Comparison of ENCODE assay signal across 21 cellular contexts in the genomic region with DNA sequence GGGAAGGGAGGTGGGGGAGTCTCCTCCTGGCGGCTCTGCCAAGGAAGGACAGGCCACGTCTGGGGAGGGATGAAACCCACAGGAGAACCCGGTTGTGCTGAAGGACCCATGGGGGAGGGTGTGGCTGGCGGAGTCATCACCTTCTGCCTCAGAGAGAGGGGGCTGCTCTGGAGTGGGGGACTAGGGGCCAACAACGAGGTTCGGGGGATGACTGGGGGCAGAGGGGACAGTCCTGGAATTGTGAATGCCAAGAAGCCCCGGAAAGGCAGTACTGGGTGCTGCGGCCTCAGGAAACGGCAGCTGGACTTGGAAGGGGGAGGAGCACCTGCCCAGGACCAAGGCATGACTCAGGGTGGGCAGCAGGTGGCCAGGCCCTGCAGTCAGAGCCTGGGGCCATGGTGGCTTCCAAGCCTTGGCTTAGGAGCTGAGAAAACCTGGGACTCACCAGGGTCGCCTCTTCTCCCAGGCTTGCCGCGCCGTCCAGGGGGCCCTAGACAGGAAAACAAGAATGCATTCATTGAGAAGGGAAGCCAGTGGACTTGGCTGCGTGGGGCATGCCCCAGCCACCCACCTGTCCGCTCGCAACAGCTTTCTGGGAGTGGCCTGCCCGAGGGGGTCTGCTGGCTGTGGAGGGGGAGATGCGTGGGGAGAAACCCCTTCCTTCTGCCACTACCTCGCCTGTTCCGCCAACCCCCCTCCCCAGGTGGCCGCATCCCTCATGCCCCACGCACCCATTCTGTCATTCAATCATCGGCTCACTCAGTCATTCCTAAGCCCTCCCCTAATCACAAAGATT.
DNase-seq lines count a peak whose midpoint lies in the region; ATAC-seq and TF ChIP-seq lines count a peak whose summit lies in the region.
"Had no signal": no experiment of that assay in that cellular context is flagged by ENCODE, and none has a peak within 500 bp of the region (broad histone marks: within the 10 kb centered on the region; RNA-seq: fewer than 3 reads in every experiment).

No MANE protein-coding gene starts in this region.

- H3K27me3 ChIP-seq in left lung: peaks cover 0 to 5% of the 10 kb centered on the region in 2 donors
- H3K27me3 ChIP-seq: thyroid gland had no signal

- no peak overlapping the region for H3K27ac ChIP-seq in left lung

- no peak overlapping the region for H3K4me3 ChIP-seq in left lung
- H3K4me3 ChIP-seq: thyroid gland had no signal

- no peak for ATAC-seq in natural killer cell treated with Interleukin-12 subunit alpha and Interleukin-12 subunit beta and Interleukin-15 and Interleukin-18, amount 100 ng/mL, for 72 hours
- ATAC-seq in natural killer cell (no peak), left lung (no peak), GM19452 (IDR thresholded peaks at IDR 0.05; ENCODE audit: unreplicated experiment) (no peak)
- ATAC-seq: activated naive CD8-positive, alpha-beta T cell treated with anti-CD3 and anti-CD28 coated beads, Interleukin-2, amount 50 U/mL, for 24 hours; stimulated activated naive CD8-positive, alpha-beta T cell treated with anti-CD3 and anti-CD28 coated beads, Interleukin-15, amount 100 ng/mL, for 72 hours had no signal

- no peaks in the 10 kb centered on the region for H3K36me3 ChIP-seq in left lung
- H3K36me3 ChIP-seq: thyroid gland had no signal

- intact Hi-C loops in natural killer cell (cut with micrococcal nuclease) (no loop called here), left lung (cut with DNase I) (no loop called here), posterior vena cava (cut with DNase I) (no loop called here)

- peaks cover under 1 to 8% of the 10 kb centered on the region in 2 donors for H3K27me3 Mint-ChIP-seq in natural killer cell treated with Interleukin-12 subunit alpha and Interleukin-12 subunit beta and Interleukin-15 and Interleukin-18, amount 100 ng/mL, for 72 hours
- H3K27me3 Mint-ChIP-seq in natural killer cell (ENCODE audit: low read depth in 2 of 2): peaks cover 10 to 13% of the 10 kb centered on the region in 2 donors

- POLR2A ChIA-PET in GM10248 (lab: Yijun Ruan, JAX): no interaction called here

- H3K9me3 Mint-ChIP-seq in natural killer cell treated with Interleukin-12 subunit alpha and Interleukin-12 subunit beta and Interleukin-15 and Interleukin-18, amount 100 ng/mL, for 72 hours: no peaks in the 10 kb centered on the region
- no peaks in the 10 kb centered on the region for H3K9me3 Mint-ChIP-seq in natural killer cell
- H3K9me3 Mint-ChIP-seq: activated naive CD8-positive, alpha-beta T cell treated with anti-CD3 and anti-CD28 coated beads, Interleukin-2, amount 50 U/mL, for 24 hours; central memory CD8-positive, alpha-beta T cell; T-helper 1 cell treated with Interleukin-12 subunit alpha and Interleukin-12 subunit beta and Interleukin-4 antibody, amounts not matched to agents 30 μg/mL and 1 μg/mL, for 36 hours had no signal

- TF ChIP-seq CTCF in natural killer cell (IDR thresholded peaks at IDR 0.05) (no peak), left lung (IDR thresholded peaks at IDR 0.05) (no peak), GM10248 (IDR thresholded peaks at IDR 0.05; ENCODE audit: control extremely low read depth, extremely low read depth, low read depth, missing control alignments) (no peak)

- H3K27ac Mint-ChIP-seq in natural killer cell treated with Interleukin-12 subunit alpha and Interleukin-12 subunit beta and Interleukin-15 and Interleukin-18, amount 100 ng/mL, for 72 hours: no peak overlapping the region
- no peak overlapping the region for H3K27ac Mint-ChIP-seq in natural killer cell
- H3K27ac Mint-ChIP-seq: activated naive CD8-positive, alpha-beta T cell treated with anti-CD3 and anti-CD28 coated beads, Interleukin-2, amount 50 U/mL, for 24 hours; T-helper 1 cell treated with Interleukin-12 subunit alpha and Interleukin-12 subunit beta and Interleukin-4 antibody, amounts not matched to agents 30 μg/mL and 1 μg/mL, for 36 hours had no signal

- no peaks in the 10 kb centered on the region for H3K9me3 ChIP-seq in left lung
- H3K9me3 ChIP-seq: thyroid gland had no signal

- H3K4me1 ChIP-seq in left lung: no peaks in the 10 kb centered on the region

- peak; percentile 40 for DNase-seq in natural killer cell treated with Interleukin-12 subunit alpha and Interleukin-12 subunit beta and Interleukin-15 and Interleukin-18, amount 100 ng/mL, for 72 hours (ENCODE audit: low spot score)
- DNase-seq in natural killer cell: no peak
- peak; percentile 28 to 62 for DNase-seq in left lung
- peak; percentile 67 for DNase-seq in posterior vena cava (ENCODE audit: low spot score)
- DNase-seq in NCI-H524 treated with DMSO at 0.1 percent for 48 hours (lab: John Stamatoyannopoulos, UW): no peak
- DNase-seq in GM10248 (ENCODE audit: extremely low spot score): no peak
- DNase-seq: ACHN; activated gamma-delta T cell; activated naive CD8-positive, alpha-beta T cell treated with anti-CD3 and anti-CD28 coated beads, Interleukin-2, amount 50 U/mL, for 24 hours; COR-L47; DMS53; HCEC 1CT; NCI-H1092 treated with DMSO at 0.1 percent for 48 hours; NCI-H1930; NCI-H526; stimulated activated naive CD8-positive, alpha-beta T cell treated with anti-CD3 and anti-CD28 coated beads, Interleukin-15, amount 100 ng/mL, for 72 hours had no signal

- no peak overlapping the region for H3K4me3 Mint-ChIP-seq in natural killer cell treated with Interleukin-12 subunit alpha and Interleukin-12 subunit beta and Interleukin-15 and Interleukin-18, amount 100 ng/mL, for 72 hours
- no peak overlapping the region for H3K4me3 Mint-ChIP-seq in natural killer cell
- H3K4me3 Mint-ChIP-seq: activated naive CD8-positive, alpha-beta T cell treated with anti-CD3 and anti-CD28 coated beads, Interleukin-2, amount 50 U/mL, for 24 hours; central memory CD8-positive, alpha-beta T cell; neural crest cell; stimulated activated naive CD8-positive, alpha-beta T cell treated with anti-CD3 and anti-CD28 coated beads, Interleukin-15, amount 100 ng/mL, for 72 hours; T-helper 1 cell treated with Interleukin-12 subunit alpha and Interleukin-12 subunit beta and Interleukin-4 antibody, amounts not matched to agents 30 μg/mL and 1 μg/mL, for 36 hours had no signal

- no peaks in the 10 kb centered on the region for H3K4me1 Mint-ChIP-seq in natural killer cell treated with Interleukin-12 subunit alpha and Interleukin-12 subunit beta and Interleukin-15 and Interleukin-18, amount 100 ng/mL, for 72 hours (ENCODE audit: low read depth in 2 of 2)
- H3K4me1 Mint-ChIP-seq in natural killer cell: no peaks in the 10 kb centered on the region
- H3K4me1 Mint-ChIP-seq: activated naive CD8-positive, alpha-beta T cell treated with anti-CD3 and anti-CD28 coated beads, Interleukin-2, amount 50 U/mL, for 24 hours; central memory CD8-positive, alpha-beta T cell; stimulated activated naive CD8-positive, alpha-beta T cell treated with anti-CD3 and anti-CD28 coated beads, Interleukin-15, amount 100 ng/mL, for 72 hours had no signal

- CTCF ChIA-PET in GM10248 (lab: Yijun Ruan, JAX): no interaction called here

- no peaks in the 10 kb centered on the region for H3K36me3 Mint-ChIP-seq in natural killer cell treated with Interleukin-12 subunit alpha and Interleukin-12 subunit beta and Interleukin-15 and Interleukin-18, amount 100 ng/mL, for 72 hours
- no peaks in the 10 kb centered on the region for H3K36me3 Mint-ChIP-seq in natural killer cell

Comparison
In these comparisons a context has a peak if more than half of its experiments do, and no peak if none do; other contexts are left out.
1. DNase-seq: peak in natural killer cell treated with Interleukin-12 subunit alpha and Interleukin-12 subunit beta and Interleukin-15 and Interleukin-18, amount 100 ng/mL, for 72 hours (single experiment), left lung (2 of 2) and posterior vena cava (single experiment); none in natural killer cell (single experiment), NCI-H524 treated with DMSO at 0.1 percent for 48 hours (single experiment) and GM10248 (single experiment).